In genomic region chr2:190693533-190694226, GRCh38 we compare ENCODE assay signal across 16 cellular contexts. TPM values are rescaled to one million over a fixed set of nuclear protein-coding genes. Genes with fewer than 3 reads are reported as not detected.
DNase-seq lines count a peak whose midpoint lies in the region; ATAC-seq and TF ChIP-seq lines count a peak whose summit lies in the region.
"Had no signal": no experiment of that assay in that cellular context is flagged by ENCODE, and none has a peak within 500 bp of the region (broad histone marks: within the 10 kb centered on the region; RNA-seq: fewer than 3 reads in every experiment).

No MANE protein-coding gene starts in this region.

- H3K36me3 ChIP-seq in HEK293 (ENCODE audit: control insufficient read depth in 2 of 2, insufficient read depth in 1 of 2, low read length in 2 of 2) (peaks cover 4 to 26% of the 10 kb centered on the region in 2 experiments), gastroesophageal sphincter (peaks cover 0 to 44% of the 10 kb centered on the region in 2 donors)
- H3K36me3 ChIP-seq: BE2C had no signal

- ATAC-seq in GM18858 (IDR thresholded peaks at IDR 0.05; ENCODE audit: unreplicated experiment) (peak; percentile 62), HG03378 (IDR thresholded peaks at IDR 0.05; ENCODE audit: unreplicated experiment) (peak; percentile 50), omental fat pad (ENCODE audit: low FRiP score) (no peak), gastroesophageal sphincter (no peak)
- ATAC-seq: left colon had no signal

- CTCF ChIA-PET in HEK293 (lab: Yijun Ruan, JAX): interaction anchor here (0.7 kb wide), 1 partner anchor 14 kb away, joined by 3 read pairs; no protein-coding TSS in a partner anchor

- POLR2A ChIA-PET in HEK293 (lab: Yijun Ruan, JAX): interaction anchor here (0.6 kb wide), 1 partner anchor 342 kb away, joined by 3 read pairs; no protein-coding TSS in a partner anchor

- 76 to 100% methylated on average over 2 of the region's 2 CpGs for WGBS in gastroesophageal sphincter (ENCODE audit: low coverage in 1 of 2), 2 donors

- no peaks in the 10 kb centered on the region for H3K4me1 ChIP-seq in HEK293 (ENCODE audit: control insufficient read depth, insufficient read depth, low read length)
- no peaks in the 10 kb centered on the region for H3K4me1 ChIP-seq in gastroesophageal sphincter
- H3K4me1 ChIP-seq: BE2C had no signal

- H3K27ac ChIP-seq in HEK293 (ENCODE audit: extremely low read depth, low read depth, low read length): no peak overlapping the region
- no peak overlapping the region for H3K27ac ChIP-seq in gastroesophageal sphincter

- H3K4me3 ChIP-seq in HEK293 (ENCODE audit: low read depth, low read length): no peak overlapping the region
- no peak overlapping the region for H3K4me3 ChIP-seq in gastroesophageal sphincter

- no peak for TF ChIP-seq POLR2A in gastroesophageal sphincter (IDR thresholded peaks at IDR 0.05)

- H3K27me3 ChIP-seq in gastroesophageal sphincter: no peaks in the 10 kb centered on the region
- H3K27me3 ChIP-seq: BE2C had no signal

- DNase-seq in DMS 273 treated with DMSO at 0.1 percent for 48 hours (lab: John Stamatoyannopoulos, UW): peak; percentile 68
- no peak for DNase-seq in MV-4-11 (lab: John Stamatoyannopoulos, UW)
- DNase-seq in omental fat pad (ENCODE audit: low spot score): no peak
- no peak for DNase-seq in NCI-H1436 treated with DMSO at 0.1 percent for 48 hours (lab: John Stamatoyannopoulos, UW)
- DNase-seq: activated naive CD8-positive, alpha-beta T cell treated with anti-CD3 and anti-CD28 coated beads, Interleukin-2, amount 10 ng/mL, durations not matched to agents 7 days and 5 days; BE2C; central memory CD4-positive, alpha-beta T cell; DND-41; H7; head of caudate nucleus; left colon; nephron progenitor cell had no signal

- TF ChIP-seq CTCF in HEK293 (tag by site-specific recombination; IDR thresholded peaks at IDR 0.05) (no peak), omental fat pad (IDR thresholded peaks at IDR 0.05) (no peak), gastroesophageal sphincter (IDR thresholded peaks at IDR 0.05) (no peak)

- no peak for TF ChIP-seq EP300 in gastroesophageal sphincter (IDR thresholded peaks at IDR 0.05)

- H3K9me3 ChIP-seq in HEK293 (ENCODE audit: control insufficient read depth, insufficient read depth, low read depth, low read length) (no peaks in the 10 kb centered on the region), gastroesophageal sphincter (no peaks in the 10 kb centered on the region)
- H3K9me3 ChIP-seq: BE2C had no signal

TF ChIP-seq in HEK293, 187 proteins besides CTCF, POLR2A, EP300 and RAD21:
- TF ChIP-seq ZNF18 (tag by site-specific recombination; IDR thresholded peaks at IDR 0.05) (no peak), FEZF1 (tag by site-specific recombination; IDR thresholded peaks at IDR 0.05) (0 out of 2 replicates have a peak, but pooled peaks have one; percentile 11), ZBTB7A (tag by site-specific recombination; IDR thresholded peaks at IDR 0.05; ENCODE audit: low read depth) (no peak), ZNF518A (tag by site-specific recombination; conservative IDR thresholded peaks at IDR 0.05; ENCODE audit: low read depth) (no peak), ZNF707 (tag by site-specific recombination; IDR thresholded peaks at IDR 0.05) (no peak), ZBTB26 (tag by site-specific recombination; optimal IDR thresholded peaks at IDR 0.05) (no peak), ZNF76 (tag by site-specific recombination; IDR thresholded peaks at IDR 0.05; ENCODE audit: borderline replicate concordance, low read depth) (no peak), ZNF600 (tag by site-specific recombination; IDR thresholded peaks at IDR 0.05) (no peak)

RNA-seq across cellular contexts. Expression of gene NAB1, which starts 44.8 kb away (rescaled TPM):
- total RNA-seq in omental fat pad (10 to 100 TPM; 50.7 to 83.5 (median 58.5) TPM), gastroesophageal sphincter (10 to 100 TPM; 50.9 to 98.5 (median 73.8) TPM)

Comparison
In these comparisons a context has a peak if more than half of its experiments do, and no peak if none do; other contexts are left out.
1. ATAC-seq: peak in GM18858 (single experiment) and HG03378 (single experiment); none in omental fat pad (single experiment) and gastroesophageal sphincter (single experiment).